Comparison of ENCODE assay signal across 24 cellular contexts in genomic region chr5:111968459-111968858, GRCh38.
DNase-seq lines count a peak whose midpoint lies in the region; ATAC-seq and TF ChIP-seq lines count a peak whose summit lies in the region.
"Had no signal": no experiment of that assay in that cellular context is flagged by ENCODE, and none has a peak within 500 bp of the region (broad histone marks: within the 10 kb centered on the region; RNA-seq: fewer than 3 reads in every experiment).

No MANE protein-coding gene starts in this region.

- POLR2A ChIA-PET in MCF 10A (lab: Yijun Ruan, JAX) = interaction anchor here (1.1 kb wide), 1 partner anchor 25 kb away, joined by 3 read pairs; no protein-coding TSS in a partner anchor

- H3K9me3 Mint-ChIP-seq in MCF 10A (ENCODE audit: unreplicated experiment) = no peaks in the 10 kb centered on the region
- H3K9me3 Mint-ChIP-seq: central memory CD8-positive, alpha-beta T cell; IgD-negative memory B cell; type B pancreatic cell had no signal

- CTCF ChIA-PET in MCF 10A (lab: Yijun Ruan, JAX) = interaction anchor here (0.6 kb wide), 1 partner anchor 11 kb away, joined by 3 read pairs; no protein-coding TSS in a partner anchor

- H3K4me1 Mint-ChIP-seq in MCF 10A (ENCODE audit: insufficient read depth, unreplicated experiment) = peaks cover 6% of the 10 kb centered on the region
- H3K4me1 Mint-ChIP-seq: central memory CD8-positive, alpha-beta T cell; IgD-negative memory B cell had no signal

- H3K4me3 Mint-ChIP-seq in MCF 10A (ENCODE audit: unreplicated experiment) = no peak overlapping the region
- H3K4me3 Mint-ChIP-seq: central memory CD8-positive, alpha-beta T cell; IgD-negative memory B cell; type B pancreatic cell had no signal

- ATAC-seq in SK-N-SH treated with all-trans-retinoic acid at 6 μM for 48 hours = peak; percentile 57
- ATAC-seq: stimulated activated naive CD8-positive, alpha-beta T cell treated with anti-CD3 and anti-CD28 coated beads, Interleukin-15, Interleukin-2, amounts not matched to agents 100 U/mL and 50 U/mL, for 24 hours had no signal

- no peaks in the 10 kb centered on the region for H3K9me3 ChIP-seq in breast epithelium
- H3K9me3 ChIP-seq: esophagus muscularis mucosa, ovary had no signal

- TF ChIP-seq CTCF in MCF 10A (IDR thresholded peaks at IDR 0.05; ENCODE audit: unreplicated experiment) = no peak
- no peak for TF ChIP-seq CTCF in breast epithelium (IDR thresholded peaks at IDR 0.05)
- no peak for TF ChIP-seq CTCF in foreskin fibroblast (IDR thresholded peaks at IDR 0.05; ENCODE audit: low read depth, low read length)

- H3K36me3 ChIP-seq in breast epithelium = no peaks in the 10 kb centered on the region
- H3K36me3 ChIP-seq: esophagus muscularis mucosa, ovary had no signal

- H3K27me3 Mint-ChIP-seq in MCF 10A (ENCODE audit: insufficient read depth, unreplicated experiment) = no peaks in the 10 kb centered on the region
- H3K27me3 Mint-ChIP-seq: central memory CD8-positive, alpha-beta T cell; IgD-negative memory B cell; type B pancreatic cell had no signal

- no TSS peak for BruUV-seq in MCF 10A (replicated peaks; lab: Mats Ljungman, UMichigan)

- intact Hi-C loops in MCF 10A (cut with micrococcal nuclease) = no loop called here
- intact Hi-C loops in breast epithelium (cut with DNase I; ENCODE audit: low total_unique reads) = no loop called here

- H3K4me3 ChIP-seq in breast epithelium (no peak overlapping the region), foreskin fibroblast (ENCODE audit: low read depth in 1 of 2, low read length in 2 of 2) (no peak overlapping the region)
- H3K4me3 ChIP-seq: esophagus muscularis mucosa, ovary had no signal

- no peak for TF ChIP-seq POLR2A in breast epithelium (IDR thresholded peaks at IDR 0.05)

- H3K27ac ChIP-seq in breast epithelium = no peak overlapping the region
- H3K27ac ChIP-seq: C4-2B, esophagus muscularis mucosa, ovary, RWPE1 had no signal

- H3K27me3 ChIP-seq in breast epithelium = no peaks in the 10 kb centered on the region
- H3K27me3 ChIP-seq: esophagus muscularis mucosa, ovary had no signal

- no peaks in the 10 kb centered on the region for H3K4me1 ChIP-seq in breast epithelium

- H3K36me3 Mint-ChIP-seq in MCF 10A (ENCODE audit: insufficient read depth, unreplicated experiment) = no peaks in the 10 kb centered on the region
- H3K36me3 Mint-ChIP-seq: IgD-negative memory B cell, type B pancreatic cell had no signal

- no peak overlapping the region for H3K27ac Mint-ChIP-seq in MCF 10A (ENCODE audit: low read depth, unreplicated experiment)
- H3K27ac Mint-ChIP-seq: IgD-negative memory B cell, type B pancreatic cell had no signal

- DNase-seq in MCF 10A (ENCODE audit: unreplicated experiment) (peak; percentile 25), breast epithelium (ENCODE audit: low spot score in 2 of 2) (no peak), foreskin fibroblast (peak; percentile 75 to 84), stromal cell of bone marrow (ENCODE audit: low read depth) (peak; percentile 49), GDM1 (lab: John Stamatoyannopoulos, UW) (no peak), NCI-H1930 (lab: John Stamatoyannopoulos, UW) (no peak)
- DNase-seq in NK-92 treated with Interleukin-12 subunit alpha and Interleukin-12 subunit beta, amount 100 ng/mL, for 24 hours (lab: John Stamatoyannopoulos, UW) = no peak
- DNase-seq: activated CD4-positive, alpha-beta T cell treated with anti-CD3 and anti-CD28 coated beads for 48 hours; activated CD8-positive, alpha-beta memory T cell treated with anti-CD3 and anti-CD28 coated beads, Interleukin-2, amount 50 U/mL, for 48 hours; activated gamma-delta T cell treated with Interleukin-2 at 50 U/mL for 16 hours; amniotic stem cell; DMS 273 treated with DMSO at 0.1 percent for 48 hours; effector CD4-positive, alpha-beta T cell; NCI-H2029; NCI-H510A; ovary; stimulated activated naive CD8-positive, alpha-beta T cell treated with anti-CD3 and anti-CD28 coated beads, Interleukin-15, Interleukin-2, amounts not matched to agents 100 U/mL and 50 U/mL, for 24 hours had no signal

TF ChIP-seq in SK-N-SH treated with all-trans-retinoic acid at 6 μM for 48 hours, 23 proteins besides CTCF, POLR2A, EP300 and RAD21:
- TF ChIP-seq ISL1 (CRISPR knock-in tag; IDR thresholded peaks at IDR 0.05) (no peak), GLIS3 (CRISPR knock-in tag; IDR thresholded peaks at IDR 0.05) (no peak), TCF4 (CRISPR knock-in tag; IDR thresholded peaks at IDR 0.05; ENCODE audit: borderline replicate concordance) (no peak), ZFP3 (CRISPR knock-in tag; IDR thresholded peaks at IDR 0.05) (no peak), RARB (CRISPR knock-in tag; IDR thresholded peaks at IDR 0.05) (no peak), TOX (CRISPR knock-in tag; IDR thresholded peaks at IDR 0.05; ENCODE audit: borderline replicate concordance) (no peak)
- TF ChIP-seq, protein P1, sequence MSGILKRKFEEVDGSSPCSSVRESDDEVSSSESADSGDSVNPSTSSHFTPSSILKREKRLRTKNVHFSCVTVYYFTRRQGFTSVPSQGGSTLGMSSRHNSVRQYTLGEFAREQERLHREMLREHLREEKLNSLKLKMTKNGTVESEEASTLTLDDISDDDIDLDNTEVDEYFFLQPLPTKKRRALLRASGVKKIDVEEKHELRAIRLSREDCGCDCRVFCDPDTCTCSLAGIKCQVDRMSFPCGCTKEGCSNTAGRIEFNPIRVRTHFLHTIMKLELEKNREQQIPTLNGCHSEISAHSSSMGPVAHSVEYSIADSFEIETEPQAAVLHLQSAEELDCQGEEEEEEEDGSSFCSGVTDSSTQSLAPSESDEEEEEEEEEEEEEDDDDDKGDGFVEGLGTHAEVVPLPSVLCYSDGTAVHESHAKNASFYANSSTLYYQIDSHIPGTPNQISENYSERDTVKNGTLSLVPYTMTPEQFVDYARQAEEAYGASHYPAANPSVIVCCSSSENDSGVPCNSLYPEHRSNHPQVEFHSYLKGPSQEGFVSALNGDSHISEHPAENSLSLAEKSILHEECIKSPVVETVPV (CRISPR knock-in tag; IDR thresholded peaks at IDR 0.05) = no peak
- TF ChIP-seq, protein P2, sequence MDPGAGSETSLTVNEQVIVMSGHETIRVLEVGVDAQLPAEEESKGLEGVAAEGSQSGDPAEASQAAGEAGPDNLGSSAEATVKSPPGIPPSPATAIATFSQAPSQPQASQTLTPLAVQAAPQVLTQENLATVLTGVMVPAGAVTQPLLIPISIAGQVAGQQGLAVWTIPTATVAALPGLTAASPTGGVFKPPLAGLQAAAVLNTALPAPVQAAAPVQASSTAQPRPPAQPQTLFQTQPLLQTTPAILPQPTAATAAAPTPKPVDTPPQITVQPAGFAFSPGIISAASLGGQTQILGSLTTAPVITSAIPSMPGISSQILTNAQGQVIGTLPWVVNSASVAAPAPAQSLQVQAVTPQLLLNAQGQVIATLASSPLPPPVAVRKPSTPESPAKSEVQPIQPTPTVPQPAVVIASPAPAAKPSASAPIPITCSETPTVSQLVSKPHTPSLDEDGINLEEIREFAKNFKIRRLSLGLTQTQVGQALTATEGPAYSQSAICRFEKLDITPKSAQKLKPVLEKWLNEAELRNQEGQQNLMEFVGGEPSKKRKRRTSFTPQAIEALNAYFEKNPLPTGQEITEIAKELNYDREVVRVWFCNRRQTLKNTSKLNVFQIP (CRISPR knock-in tag; IDR thresholded peaks at IDR 0.05; ENCODE audit: borderline replicate concordance, low read depth) = no peak

Comparison
In these comparisons a context has a peak if more than half of its experiments do, and no peak if none do; other contexts are left out.
1. DNase-seq: peak in MCF 10A (single experiment), foreskin fibroblast (2 of 2) and stromal cell of bone marrow (single experiment); none in breast epithelium (0 of 2), GDM1 (single experiment), NCI-H1930 (0 of 2) and NK-92 treated with Interleukin-12 subunit alpha and Interleukin-12 subunit beta, amount 100 ng/mL, for 24 hours (single experiment).